8 cellular contexts compared by ENCODE assay signal in the genomic region with DNA sequence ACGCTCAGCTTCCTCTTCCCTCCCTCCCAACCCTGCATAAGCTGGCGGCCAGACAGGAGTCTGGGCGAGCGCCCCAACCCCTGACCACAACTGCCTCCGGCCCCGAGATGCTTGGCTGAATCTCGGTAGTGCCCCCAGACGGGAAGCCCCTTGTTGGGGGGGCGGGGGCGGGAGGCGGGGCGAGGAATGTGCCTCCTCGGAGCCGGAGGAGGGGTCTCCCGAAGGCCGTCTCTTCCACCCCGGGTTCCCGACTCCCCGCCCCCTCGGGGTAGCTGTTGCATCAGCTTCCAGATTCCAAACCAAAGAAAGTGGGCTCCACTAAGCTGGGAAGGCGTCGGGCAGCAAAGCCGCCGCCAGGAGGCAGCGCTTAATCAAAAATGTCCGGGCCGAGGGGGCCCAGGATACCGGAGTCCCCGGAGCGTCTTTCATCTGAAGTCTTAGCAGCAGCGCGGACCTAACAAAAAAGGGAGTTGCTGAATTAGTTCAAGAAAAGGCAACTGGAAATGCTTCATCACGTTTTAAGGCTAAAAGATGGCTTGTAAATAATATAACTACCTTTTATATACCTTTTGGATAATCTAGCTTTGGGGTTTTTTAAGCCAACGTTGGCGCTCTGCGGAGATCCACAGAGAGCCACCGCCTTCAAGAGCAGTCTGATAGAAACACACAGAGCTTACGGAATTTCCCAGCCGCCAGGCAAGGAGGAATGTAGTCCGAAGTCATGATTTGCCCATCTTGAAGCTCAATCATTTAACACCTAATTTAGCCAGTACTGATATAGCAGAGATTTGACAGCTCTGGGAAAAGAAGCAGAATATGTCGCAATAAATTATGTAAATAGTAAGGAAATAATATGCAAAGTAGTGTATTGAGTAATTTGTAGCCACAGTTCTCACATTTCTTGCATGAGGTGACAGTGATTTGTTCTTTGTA. TPM values are rescaled to one million over a fixed set of nuclear protein-coding genes. Genes with fewer than 3 reads are reported as not detected.
DNase-seq lines count a peak whose midpoint lies in the region; ATAC-seq and TF ChIP-seq lines count a peak whose summit lies in the region.

No MANE protein-coding gene starts in this region.

- peak; percentile 80 for TF ChIP-seq CTCF in SU-DHL-6 (IDR thresholded peaks at IDR 0.05; ENCODE audit: insufficient read depth, low read length, poor library complexity, severe bottlenecking)
- peak; percentile 92 to 94 for TF ChIP-seq CTCF in right atrium auricular region (IDR thresholded peaks at IDR 0.05)
- TF ChIP-seq CTCF in uterus (IDR thresholded peaks at IDR 0.05), result peak; percentile 86 to 93 (median 90)

- H3K4me3 ChIP-seq in SU-DHL-6 (ENCODE audit: insufficient read depth, low read length, poor library complexity, severe bottlenecking), result peak overlapping the region; percentile 41
- H3K4me3 ChIP-seq in right atrium auricular region, result peak overlapping the region; percentile 23 to 46
- peak overlapping the region; percentile 36 to 39 for H3K4me3 ChIP-seq in uterus

- H3K27ac Mint-ChIP-seq in activated naive CD8-positive, alpha-beta T cell treated with anti-CD3 and anti-CD28 coated beads, Interleukin-2, amount 50 U/mL, for 24 hours, result peak overlapping the region; percentile 38

- H3K9me3 ChIP-seq in SU-DHL-6 (ENCODE audit: insufficient read depth, low read length) (no peaks in the 10 kb centered on the region), right atrium auricular region (no peaks in the 10 kb centered on the region), uterus (no peaks in the 10 kb centered on the region)

- H3K27me3 Mint-ChIP-seq in activated naive CD8-positive, alpha-beta T cell treated with anti-CD3 and anti-CD28 coated beads, Interleukin-2, amount 50 U/mL, for 24 hours, result peaks cover 14% of the 10 kb centered on the region

- H3K9me3 Mint-ChIP-seq in activated naive CD8-positive, alpha-beta T cell treated with anti-CD3 and anti-CD28 coated beads, Interleukin-2, amount 50 U/mL, for 24 hours, result no peaks in the 10 kb centered on the region

- no peak for TF ChIP-seq POLR2A in uterus (IDR thresholded peaks at IDR 0.05)

- peak overlapping the region; percentile 69 for H3K4me3 Mint-ChIP-seq in activated naive CD8-positive, alpha-beta T cell treated with anti-CD3 and anti-CD28 coated beads, Interleukin-2, amount 50 U/mL, for 24 hours

- H3K4me1 Mint-ChIP-seq in activated naive CD8-positive, alpha-beta T cell treated with anti-CD3 and anti-CD28 coated beads, Interleukin-2, amount 50 U/mL, for 24 hours, result peaks cover 27% of the 10 kb centered on the region

- no peaks in the 10 kb centered on the region for H3K9me2 ChIP-seq in SU-DHL-6 (replicated peaks; ENCODE audit: insufficient read depth, low read length)

- H3K36me3 ChIP-seq in SU-DHL-6 (ENCODE audit: low read length), result no peaks in the 10 kb centered on the region
- H3K36me3 ChIP-seq in right atrium auricular region, result no peaks in the 10 kb centered on the region
- H3K36me3 ChIP-seq in uterus, result no peaks in the 10 kb centered on the region

- peak overlapping the region; percentile 38 for H3K9ac ChIP-seq in SU-DHL-6 (ENCODE audit: low read length)

- no peaks in the 10 kb centered on the region for H4K20me1 ChIP-seq in SU-DHL-6 (ENCODE audit: low read depth, low read length)

- H3K27ac ChIP-seq in SU-DHL-6 (ENCODE audit: low read depth, low read length), result no peak overlapping the region
- peak overlapping the region; percentile 25 to 32 for H3K27ac ChIP-seq in right atrium auricular region
- peak overlapping the region; percentile 75 to 76 for H3K27ac ChIP-seq in uterus

- H3K4me2 ChIP-seq in SU-DHL-6 (ENCODE audit: low read depth, low read length, poor library complexity, severe bottlenecking), result peak overlapping the region; percentile 60

- ATAC-seq in HG03280 (IDR thresholded peaks at IDR 0.05; ENCODE audit: unreplicated experiment), result peak; percentile 64
- peak; percentile 80 for ATAC-seq in activated naive CD8-positive, alpha-beta T cell treated with anti-CD3 and anti-CD28 coated beads, Interleukin-2, amount 50 U/mL, for 24 hours

- peak; percentile 65 for DNase-seq in activated gamma-delta T cell treated with Interleukin-2 at 50 U/mL for 16 hours
- no peak for DNase-seq in activated gamma-delta T cell (lab: John Stamatoyannopoulos, UW)
- peak; percentile 74 for DNase-seq in activated naive CD8-positive, alpha-beta T cell treated with anti-CD3 and anti-CD28 coated beads, Interleukin-2, amount 50 U/mL, for 24 hours
- peak; percentile 86 for DNase-seq in right atrium auricular region (ENCODE audit: low spot score)
- DNase-seq in putamen (ENCODE audit: low spot score), result peak; percentile 65
- peak; percentile 86 to 91 for DNase-seq in uterus

- H3K79me2 ChIP-seq in SU-DHL-6 (ENCODE audit: insufficient read depth, low read length), result no peaks in the 10 kb centered on the region

- peaks cover 0 to 32% of the 10 kb centered on the region in 2 donors for H3K4me1 ChIP-seq in right atrium auricular region
- H3K4me1 ChIP-seq in uterus, result peaks cover 0 to 12% of the 10 kb centered on the region in 2 donors

- H3K27me3 ChIP-seq in SU-DHL-6 (ENCODE audit: low read length), result no peaks in the 10 kb centered on the region
- H3K27me3 ChIP-seq in right atrium auricular region, result no peaks in the 10 kb centered on the region
- no peaks in the 10 kb centered on the region for H3K27me3 ChIP-seq in uterus

- intact Hi-C loops in uterus (cut with DNase I; ENCODE audit: low total_unique reads), result loop anchor here (5.0 kb wide), 1 partner anchor 34 kb away; no protein-coding TSS in a partner anchor

- H2AFZ ChIP-seq in SU-DHL-6 (ENCODE audit: low read depth, low read length, severe bottlenecking), result peak overlapping the region; percentile 64

- H3K36me3 Mint-ChIP-seq in activated naive CD8-positive, alpha-beta T cell treated with anti-CD3 and anti-CD28 coated beads, Interleukin-2, amount 50 U/mL, for 24 hours (ENCODE audit: low read depth), result no peaks in the 10 kb centered on the region

- H3F3A ChIP-seq in SU-DHL-6 (ENCODE audit: insufficient read depth), result peaks cover 8% of the 10 kb centered on the region; the same call in 1 of the 2 replicates

RNA-seq across cellular contexts. Expression of gene MRPL52, which starts 6.8 kb away (rescaled TPM):
- total RNA-seq in right atrium auricular region (100 to 1,000 TPM in 1 of 2 donors, 10 to 100 TPM in 1; 59.4 to 168 TPM), uterus (100 to 1,000 TPM in 1 of 4 donors, 10 to 100 TPM in 3; 14.3 to 255 (median 35.3) TPM)

RNA-seq across cellular contexts. Expression of gene SLC7A7, which starts 7.7 kb away (rescaled TPM):
- total RNA-seq in right atrium auricular region, result 10 to 100 TPM in 1 of 2 donors, 1 to 10 TPM in 1; 9.9 to 28.5 TPM
- 10 to 100 TPM in 1 of 4 donors, 1 to 10 TPM in 3; 2.8 to 15.6 (median 6.8) TPM for total RNA-seq in uterus

RNA-seq across cellular contexts. Expression of gene MMP14, which starts 13.5 kb away (rescaled TPM):
- total RNA-seq in right atrium auricular region, result 10 to 100 TPM; 29.1 to 58.0 TPM
- 100 to 1,000 TPM in 3 of 4 donors, 10 to 100 TPM in 1; 66.6 to 233 (median 172) TPM for total RNA-seq in uterus

RNA-seq across cellular contexts. Expression of gene LRP10, which starts 48.7 kb away (rescaled TPM):
- total RNA-seq in right atrium auricular region, result 100 to 1,000 TPM in 1 of 2 donors, 10 to 100 TPM in 1; 54.2 to 144 TPM
- 100 to 1,000 TPM in 1 of 4 donors, 10 to 100 TPM in 3; 27.4 to 140 (median 37.5) TPM for total RNA-seq in uterus

RNA-seq across cellular contexts. Expression of gene OXA1L, which starts 56.4 kb away (rescaled TPM):
- total RNA-seq in right atrium auricular region (10 to 100 TPM; 93.0 to 96.1 TPM), uterus (10 to 100 TPM; 38.3 to 87.8 (median 55.9) TPM)
